16 cellular contexts compared by ENCODE assay signal in the genomic region with DNA sequence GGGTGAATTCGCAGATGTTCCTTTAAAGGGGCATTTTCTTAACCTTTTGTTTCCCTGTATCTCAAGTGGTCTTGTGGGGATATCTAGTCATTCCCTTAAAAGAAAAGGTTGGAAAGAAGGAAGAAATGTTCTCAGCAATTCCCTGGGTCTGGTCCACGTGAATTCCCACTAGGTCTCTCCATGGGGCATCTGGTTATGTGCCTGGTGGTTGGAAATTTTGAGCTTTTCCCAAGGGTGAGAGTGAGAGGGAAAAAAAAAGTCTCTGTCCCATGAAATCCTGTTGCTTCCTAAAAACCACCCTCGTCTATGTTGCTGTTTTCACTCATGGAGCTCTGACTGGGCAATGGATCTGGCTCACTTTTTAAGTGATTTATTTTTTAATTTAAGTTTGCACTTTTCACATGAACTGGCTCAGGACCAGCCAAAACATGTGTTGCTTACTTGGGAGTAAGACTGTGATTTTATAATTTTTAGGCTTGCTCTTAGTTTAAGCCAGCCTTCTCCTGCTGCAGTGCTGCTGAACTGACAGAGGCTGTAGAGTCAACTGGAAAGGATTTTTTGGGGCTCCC.
DNase-seq lines count a peak whose midpoint lies in the region; ATAC-seq and TF ChIP-seq lines count a peak whose summit lies in the region.
"Had no signal": no experiment of that assay in that cellular context is flagged by ENCODE, and none has a peak within 500 bp of the region (broad histone marks: within the 10 kb centered on the region; RNA-seq: fewer than 3 reads in every experiment).

No MANE protein-coding gene starts in this region.

- no peaks in the 10 kb centered on the region for H3K9me3 ChIP-seq in right cardiac atrium (ENCODE audit: control insufficient read depth, low read length)
- H3K9me3 ChIP-seq in neuronal stem cell (replicated peaks in 1 of 2; ENCODE audit: control insufficient read depth in 2 of 2, insufficient read depth in 1 of 2, low read depth in 1 of 2, low read length in 2 of 2): no peaks in the 10 kb centered on the region
- H3K9me3 ChIP-seq in aorta (ENCODE audit: control insufficient read depth, low read length): no peaks in the 10 kb centered on the region
- no peaks in the 10 kb centered on the region for H3K9me3 ChIP-seq in ascending aorta

- no peak overlapping the region for H2BK5ac ChIP-seq in neuronal stem cell (ENCODE audit: low read length)

- no peak overlapping the region for H2BK15ac ChIP-seq in neuronal stem cell (ENCODE audit: low read length)

- H3K23ac ChIP-seq in neuronal stem cell (ENCODE audit: low read depth, low read length, poor library complexity): no peak overlapping the region

- peak overlapping the region; percentile 13 for H2AFZ ChIP-seq in neuronal stem cell (ENCODE audit: low read length)

- peaks cover 5% of the 10 kb centered on the region for H3K4me1 ChIP-seq in right cardiac atrium (ENCODE audit: control insufficient read depth, insufficient read depth, low read length)
- peaks cover 0 to 4% of the 10 kb centered on the region in 2 donors for H3K4me1 ChIP-seq in neuronal stem cell (ENCODE audit: control insufficient read depth in 2 of 2, insufficient read depth in 1 of 2, low read depth in 1 of 2, low read length in 2 of 2)
- H3K4me1 ChIP-seq in aorta (ENCODE audit: control insufficient read depth in 1 of 2, insufficient read depth in 2 of 2, low read length in 2 of 2): peaks cover 0 to 4% of the 10 kb centered on the region in 2 donors
- peaks cover 0 to 2% of the 10 kb centered on the region in 2 donors for H3K4me1 ChIP-seq in ascending aorta

- intact Hi-C loops in Right ventricle myocardium inferior (cut with DNase I) (loop anchor here (10.0 kb wide), 1 partner anchor 185 kb away; no protein-coding TSS in a partner anchor), right cardiac atrium (cut with DNase I) (no loop called here), aorta (cut with DNase I) (no loop called here), ascending aorta (cut with DNase I) (no loop called here)

- no peak for TF ChIP-seq CTCF in ascending aorta (IDR thresholded peaks at IDR 0.05)

- no peaks in the 10 kb centered on the region for H3K36me3 ChIP-seq in neuronal stem cell (replicated peaks in 1 of 2; ENCODE audit: control insufficient read depth in 2 of 2, insufficient read depth in 2 of 2, low read length in 2 of 2)
- H3K36me3 ChIP-seq in aorta (ENCODE audit: control insufficient read depth in 1 of 2, insufficient read depth in 2 of 2, low read length in 1 of 2): no peaks in the 10 kb centered on the region
- H3K36me3 ChIP-seq in ascending aorta: no peaks in the 10 kb centered on the region

- no peak overlapping the region for H2BK120ac ChIP-seq in neuronal stem cell (ENCODE audit: low read depth, low read length)

- no peak overlapping the region for H3K4me3 ChIP-seq in right cardiac atrium (ENCODE audit: low read length)
- no peak overlapping the region for H3K4me3 ChIP-seq in neuronal stem cell (ENCODE audit: low read length in 2 of 2)
- no peak overlapping the region for H3K4me3 ChIP-seq in aorta (ENCODE audit: low read length in 2 of 2)
- no peak overlapping the region for H3K4me3 ChIP-seq in ascending aorta

- H4K8ac ChIP-seq in neuronal stem cell (ENCODE audit: low read depth, low read length): no peak overlapping the region

- no peak overlapping the region for H4K91ac ChIP-seq in neuronal stem cell (ENCODE audit: low read depth, low read length, poor library complexity)

- no peak overlapping the region for H3K9ac ChIP-seq in neuronal stem cell (ENCODE audit: low read depth, low read length, poor library complexity)

- no peak overlapping the region for H2AK5ac ChIP-seq in neuronal stem cell (ENCODE audit: low read depth, low read length)

- H3K4ac ChIP-seq in neuronal stem cell (ENCODE audit: low read length): no peak overlapping the region

- no peaks in the 10 kb centered on the region for H3K79me1 ChIP-seq in neuronal stem cell (ENCODE audit: low read depth, low read length)

- no peak overlapping the region for H3K18ac ChIP-seq in neuronal stem cell (ENCODE audit: low read length)

- WGBS in right cardiac atrium: 56% methylated on average over 3 of the region's 3 CpGs
- WGBS in neuronal stem cell (ENCODE audit: extremely low coverage in 2 of 2, insufficient read length in 2 of 2, insufficient replicate concordance in 1 of 2), 2 donors: no CpG with 5 or more reads among the region's 3 CpGs
- WGBS in aorta, 2 donors: 29 to 31% methylated on average over 3 of the region's 3 CpGs

- no peak overlapping the region for H2BK12ac ChIP-seq in neuronal stem cell (ENCODE audit: low read length)

- H3K27me3 ChIP-seq in right cardiac atrium (ENCODE audit: control insufficient read depth, insufficient read depth) (no peaks in the 10 kb centered on the region), neuronal stem cell (ENCODE audit: control insufficient read depth in 3 of 3, insufficient read depth in 3 of 3, low read depth in 1 of 3, low read length in 3 of 3) (no peaks in the 10 kb centered on the region), aorta (ENCODE audit: control insufficient read depth in 1 of 2, insufficient read depth in 2 of 2, low read length in 1 of 2) (no peaks in the 10 kb centered on the region), ascending aorta (no peaks in the 10 kb centered on the region)

- no peak overlapping the region for H3K27ac ChIP-seq in right cardiac atrium (ENCODE audit: low read length)
- H3K27ac ChIP-seq in neuronal stem cell (replicated peaks; ENCODE audit: low read length): no peak overlapping the region
- no peak overlapping the region for H3K27ac ChIP-seq in aorta (ENCODE audit: low read depth in 1 of 2, low read length in 2 of 2)
- H3K27ac ChIP-seq in ascending aorta: no peak overlapping the region

- H3K14ac ChIP-seq in neuronal stem cell (ENCODE audit: low read length): no peak overlapping the region

- ATAC-seq in Right ventricle myocardium inferior (peak; percentile 76), right cardiac atrium (no peak), aorta (ENCODE audit: low FRiP score) (peak; percentile 14), GM19035 (IDR thresholded peaks at IDR 0.05; ENCODE audit: unreplicated experiment) (no peak)
- ATAC-seq: HCT116 had no signal

- DNase-seq in Right ventricle myocardium inferior (ENCODE audit: missing footprints) (no peak), right cardiac atrium (no peak), fibroblast of peridontal ligament (ENCODE audit: extremely low read depth) (peak; percentile 58), neuronal stem cell (ENCODE audit: low spot score) (no peak), aorta (no peak), ascending aorta (ENCODE audit: low spot score in 2 of 2) (no peak), SHP77 (lab: John Stamatoyannopoulos, UW) (no peak)
- DNase-seq: CD4-positive, alpha-beta memory T cell; DMS79 treated with DMSO at 0.1 percent for 48 hours; KBM-7; MV-4-11; NCI-H1417; NCI-H2029; NCI-H524 had no signal

- H3K4me2 ChIP-seq in neuronal stem cell (ENCODE audit: insufficient read depth, low read length, poor library complexity, severe bottlenecking): no peak overlapping the region

Comparison
In these comparisons a context has a peak if more than half of its experiments do, and no peak if none do; other contexts are left out.
1. ATAC-seq: peak in Right ventricle myocardium inferior (single experiment) and aorta (single experiment); none in right cardiac atrium (0 of 2) and GM19035 (single experiment).